Comparison of ENCODE assay signal across 1 cellular context in genomic region chr1:54570161-54570560, GRCh38.
TF ChIP-seq lines count a peak whose summit lies in the region.

No MANE protein-coding gene starts in this region.

TF ChIP-seq in H1, 55 proteins besides CTCF, POLR2A, EP300 and RAD21:
- TF ChIP-seq HDAC6 (IDR thresholded peaks at IDR 0.05; ENCODE audit: low read depth, low read length) (no peak), TEAD4 (IDR thresholded peaks at IDR 0.05; ENCODE audit: low read depth, low read length) (no peak), CEBPB (IDR thresholded peaks at IDR 0.05; ENCODE audit: low read depth, low read length) (no peak), FOSL1 (IDR thresholded peaks at IDR 0.05; ENCODE audit: insufficient read depth, low read depth, low read length) (no peak), JUN (IDR thresholded peaks at IDR 0.05; ENCODE audit: low read depth, low read length) (no peak), MAX (IDR thresholded peaks at IDR 0.05) (no peak), E2F6 (IDR thresholded peaks at IDR 0.05) (no peak), SRF (IDR thresholded peaks at IDR 0.05; ENCODE audit: low read depth, low read length) (no peak), EGR1 (IDR thresholded peaks at IDR 0.05; ENCODE audit: borderline replicate concordance, low read depth, low read length) (no peak), SP4 (IDR thresholded peaks at IDR 0.05; ENCODE audit: low read length) (no peak), ATF3 (IDR thresholded peaks at IDR 0.05; ENCODE audit: insufficient read depth, low read depth, low read length) (no peak), GABPA (IDR thresholded peaks at IDR 0.05; ENCODE audit: borderline replicate concordance, insufficient read depth, low read length) (no peak), ATF2 (IDR thresholded peaks at IDR 0.05; ENCODE audit: low read length) (no peak), RXRA (IDR thresholded peaks at IDR 0.05; ENCODE audit: insufficient read depth, low read depth, low read length) (no peak), USF2 (IDR thresholded peaks at IDR 0.05; ENCODE audit: low read length) (no peak), JUND (IDR thresholded peaks at IDR 0.05; ENCODE audit: low read length) (no peak), CREB1 (IDR thresholded peaks at IDR 0.05) (no peak), CBX5 (IDR thresholded peaks at IDR 0.05; ENCODE audit: low read depth, low read length) (no peak), TBP (IDR thresholded peaks at IDR 0.05; ENCODE audit: low read depth, low read length) (no peak; the same call in 1 of the 2 replicates)
